6 cellular contexts compared by ENCODE assay signal in genomic region chr5:117135851-117136250, GRCh38.
"Had no signal": no experiment of that assay in that cellular context is flagged by ENCODE, and none has a peak within 500 bp of the region (broad histone marks: within the 10 kb centered on the region; RNA-seq: fewer than 3 reads in every experiment).

No MANE protein-coding gene starts in this region.

- DNase-seq: GM23248, GOT3, H9, HCEC 1CT, KBM-7 had no signal

- H3K9ac ChIP-seq: GM23248 had no signal

- H3K4me1 Mint-ChIP-seq: IgD-negative memory B cell had no signal

- H3K4me3 ChIP-seq: GM23248 had no signal

- H3K27ac ChIP-seq: GM23248 had no signal

- H3K9me3 Mint-ChIP-seq: H9 had no signal

- H3K4me3 Mint-ChIP-seq: H9, IgD-negative memory B cell had no signal

- H3K27ac Mint-ChIP-seq: H9, IgD-negative memory B cell had no signal

- H2AFZ ChIP-seq: GM23248 had no signal
